Comparison of ENCODE assay signal across 8 cellular contexts in the genomic region with DNA sequence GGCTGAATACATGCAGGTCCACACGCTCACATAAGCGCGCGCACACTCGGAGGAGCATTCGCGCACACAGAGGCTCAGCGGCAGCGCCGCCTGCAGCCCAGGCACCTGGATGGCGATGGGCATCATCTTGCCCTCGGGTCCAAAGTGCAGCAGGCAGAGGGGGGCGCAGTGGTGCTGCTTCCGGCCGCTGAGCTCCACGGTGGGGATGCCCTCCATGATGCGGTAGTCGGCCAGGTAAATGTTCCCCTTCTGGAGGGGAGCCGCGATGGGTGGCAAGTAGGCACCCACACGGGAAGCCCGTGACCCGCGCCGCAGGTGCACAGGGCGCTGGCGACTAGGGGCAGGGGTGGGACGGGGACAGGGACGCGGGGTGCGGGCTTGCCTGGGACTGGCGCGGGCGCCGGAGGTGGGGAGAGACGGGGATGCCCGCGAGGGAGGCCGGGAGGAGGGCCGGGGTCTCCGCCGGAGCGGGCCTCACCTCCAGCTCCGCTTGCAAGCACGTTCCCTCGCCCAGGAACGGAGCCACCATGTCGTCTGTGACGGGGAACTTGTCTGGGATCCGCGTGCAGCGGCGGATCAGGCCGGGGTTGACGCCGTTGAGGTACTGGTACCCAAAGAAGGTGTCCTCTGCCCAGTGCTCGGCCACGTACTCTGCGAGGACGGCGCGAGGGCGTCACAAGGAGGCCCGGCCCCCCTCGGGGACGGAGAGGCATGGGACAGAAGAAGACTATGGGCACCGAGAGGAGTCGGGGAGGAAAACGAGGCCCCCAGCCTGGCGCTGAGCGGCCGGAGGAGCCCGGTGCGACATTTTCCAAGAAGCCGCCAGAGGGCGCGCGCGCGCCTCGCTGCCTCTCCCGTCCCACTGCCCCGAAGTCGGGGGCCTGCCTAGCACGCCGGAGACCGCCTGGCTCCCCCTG. TPM values are rescaled to one million over a fixed set of nuclear protein-coding genes. Genes with fewer than 3 reads are reported as not detected.
A peak's percentile ranks its signal among the peaks of the same experiment; 100 is the strongest.
DNase-seq lines count a peak whose midpoint lies in the region; ATAC-seq and TF ChIP-seq lines count a peak whose summit lies in the region.

No MANE protein-coding gene starts in this region.

- H3K4me2 ChIP-seq in neural cell (ENCODE audit: low read length) = no peak overlapping the region

- no peaks in the 10 kb centered on the region for H3K9me3 Mint-ChIP-seq in activated T-helper 17 cell treated with anti-CD3 and anti-CD28 coated beads, Interleukin-2, amount 50 U/mL, for 72 hours
- H3K9me3 Mint-ChIP-seq in stimulated activated naive CD8-positive, alpha-beta T cell treated with anti-CD3 and anti-CD28 coated beads, Interleukin-15, Interleukin-2, amounts not matched to agents 100 ng/mL and 50 ng/mL, for 24 hours = no peaks in the 10 kb centered on the region

- H3K27ac Mint-ChIP-seq in activated T-helper 17 cell treated with anti-CD3 and anti-CD28 coated beads, Interleukin-2, amount 50 U/mL, for 72 hours = peak overlapping the region; percentile 76
- H3K27ac Mint-ChIP-seq in stimulated activated naive CD8-positive, alpha-beta T cell treated with anti-CD3 and anti-CD28 coated beads, Interleukin-15, Interleukin-2, amounts not matched to agents 100 ng/mL and 50 ng/mL, for 24 hours = peak overlapping the region; percentile 89

- no peaks in the 10 kb centered on the region for H3K79me2 ChIP-seq in neural cell (replicated peaks; ENCODE audit: insufficient read depth, low read length)

- TF ChIP-seq EP300 in neural cell (conservative IDR thresholded peaks at IDR 0.05; ENCODE audit: poor library complexity, severe bottlenecking) = no peak

- no peaks in the 10 kb centered on the region for H3F3A ChIP-seq in neural cell (ENCODE audit: insufficient read depth, low read length, poor library complexity, severe bottlenecking)

- no peaks in the 10 kb centered on the region for H3K9me2 ChIP-seq in neural cell (ENCODE audit: insufficient read depth, low read length)

- peak; percentile 81 for TF ChIP-seq CTCF in fibroblast of villous mesenchyme (IDR thresholded peaks at IDR 0.05; ENCODE audit: insufficient read depth, low read depth, low read length)
- TF ChIP-seq CTCF in neural cell (IDR thresholded peaks at IDR 0.05; ENCODE audit: poor library complexity, severe bottlenecking) = peak; percentile 92

- H3K4me3 Mint-ChIP-seq in activated T-helper 17 cell treated with anti-CD3 and anti-CD28 coated beads, Interleukin-2, amount 50 U/mL, for 72 hours = peak overlapping the region; percentile 91
- peak overlapping the region; percentile 94 for H3K4me3 Mint-ChIP-seq in stimulated activated naive CD8-positive, alpha-beta T cell treated with anti-CD3 and anti-CD28 coated beads, Interleukin-15, Interleukin-2, amounts not matched to agents 100 ng/mL and 50 ng/mL, for 24 hours

- H3K27me3 Mint-ChIP-seq in activated T-helper 17 cell treated with anti-CD3 and anti-CD28 coated beads, Interleukin-2, amount 50 U/mL, for 72 hours = peaks cover 6% of the 10 kb centered on the region
- H3K27me3 Mint-ChIP-seq in stimulated activated naive CD8-positive, alpha-beta T cell treated with anti-CD3 and anti-CD28 coated beads, Interleukin-15, Interleukin-2, amounts not matched to agents 100 ng/mL and 50 ng/mL, for 24 hours = peaks cover 9% of the 10 kb centered on the region

- H3K4me1 Mint-ChIP-seq in activated T-helper 17 cell treated with anti-CD3 and anti-CD28 coated beads, Interleukin-2, amount 50 U/mL, for 72 hours = peaks cover 2% of the 10 kb centered on the region
- peaks cover 10% of the 10 kb centered on the region for H3K4me1 Mint-ChIP-seq in stimulated activated naive CD8-positive, alpha-beta T cell treated with anti-CD3 and anti-CD28 coated beads, Interleukin-15, Interleukin-2, amounts not matched to agents 100 ng/mL and 50 ng/mL, for 24 hours (ENCODE audit: low read depth)

- H3K27me3 ChIP-seq in HUES6 (ENCODE audit: control insufficient read depth, insufficient read depth, low read length) (peaks cover 87% of the 10 kb centered on the region), neural cell (ENCODE audit: insufficient read depth, low read depth, low read length) (peaks cover 54% of the 10 kb centered on the region)

- H3K9ac ChIP-seq in HUES6 (ENCODE audit: low read length) (peak overlapping the region; percentile 42), neural cell (ENCODE audit: low read length) (peak overlapping the region; percentile 67)

- peak; percentile 90 for ATAC-seq in activated T-helper 17 cell treated with anti-CD3 and anti-CD28 coated beads, Interleukin-2, amount 50 U/mL, for 72 hours (replicated peaks)

- peak overlapping the region; percentile 77 for H3K4me3 ChIP-seq in HUES6 (ENCODE audit: low read depth, low read length)
- H3K4me3 ChIP-seq in fibroblast of villous mesenchyme (ENCODE audit: low read depth, low read length) = peak overlapping the region; percentile 54
- peak overlapping the region; percentile 72 for H3K4me3 ChIP-seq in neural cell (ENCODE audit: low read length)

- H4K20me1 ChIP-seq in neural cell (ENCODE audit: insufficient read depth) = no peaks in the 10 kb centered on the region

- peak overlapping the region; percentile 35 for H2AFZ ChIP-seq in neural cell (ENCODE audit: low read depth, low read length)

- no peaks in the 10 kb centered on the region for H3K4me1 ChIP-seq in HUES6 (ENCODE audit: control insufficient read depth, insufficient read depth, low read length)

- TF ChIP-seq RAD21 in neural cell (conservative IDR thresholded peaks at IDR 0.05) = peak; percentile 75

- H3K9me3 ChIP-seq in HUES6 (ENCODE audit: control insufficient read depth, insufficient read depth, low read depth, low read length) (no peaks in the 10 kb centered on the region; the same call in 1 of the 2 replicates), neural cell (ENCODE audit: low read length) (no peaks in the 10 kb centered on the region)

- H3K36me3 Mint-ChIP-seq in activated T-helper 17 cell treated with anti-CD3 and anti-CD28 coated beads, Interleukin-2, amount 50 U/mL, for 72 hours (ENCODE audit: low read depth) = peaks cover 21% of the 10 kb centered on the region
- H3K36me3 Mint-ChIP-seq in stimulated activated naive CD8-positive, alpha-beta T cell treated with anti-CD3 and anti-CD28 coated beads, Interleukin-15, Interleukin-2, amounts not matched to agents 100 ng/mL and 50 ng/mL, for 24 hours (ENCODE audit: low read depth) = peaks cover 11% of the 10 kb centered on the region

- H3K36me3 ChIP-seq in HUES6 (ENCODE audit: control insufficient read depth, insufficient read depth, low read length) = no peaks in the 10 kb centered on the region
- no peaks in the 10 kb centered on the region for H3K36me3 ChIP-seq in neural cell (ENCODE audit: insufficient read depth, low read length)

- peak; percentile 27 for DNase-seq in DMS153 treated with DMSO at 0.1 percent for 48 hours (lab: John Stamatoyannopoulos, UW; ENCODE audit: unreplicated experiment)
- DNase-seq in DMS153 (lab: John Stamatoyannopoulos, UW) = no peak
- peak; percentile 41 for DNase-seq in RPMI7951 (ENCODE audit: low read depth)
- peak; percentile 48 for DNase-seq in fibroblast of villous mesenchyme (ENCODE audit: low read depth)

- no peak overlapping the region for H3K27ac ChIP-seq in HUES6 (ENCODE audit: low read depth, low read length)
- peak overlapping the region; percentile 49 for H3K27ac ChIP-seq in neural cell (ENCODE audit: low read length)

RNA-seq across cellular contexts. Expression of a gene that starts 8.0 kb away (rescaled TPM):
- total RNA-seq in RPMI7951 (2014; rRNA removed; shearing (Covaris generic)) = not detected in 2 replicates
- 1 to 10 TPM; 1.1 to 6.2 TPM for total RNA-seq in activated T-helper 17 cell treated with anti-CD3 and anti-CD28 coated beads, Interleukin-2, amount 50 U/mL, for 72 hours
- not detected in 2 replicates for total RNA-seq in fibroblast of villous mesenchyme
- 0.31 and 0.34 TPM in 2 replicates for polyA plus RNA-seq in neural cell
- polyA minus RNA-seq in neural cell = 0.73 TPM in 1 of 2 replicates, not detected in the other

RNA-seq across cellular contexts. Expression of a gene that starts 38.8 kb away (rescaled TPM):
- 0.12 TPM in 1 of 2 replicates, not detected in the other for total RNA-seq in RPMI7951 (2014; rRNA removed; shearing (Covaris generic))
- total RNA-seq in activated T-helper 17 cell treated with anti-CD3 and anti-CD28 coated beads, Interleukin-2, amount 50 U/mL, for 72 hours = 1 to 10 TPM in 1 of 2 donors, under 1 TPM in 1; 0.13 to 1.3 TPM
- not detected in 2 replicates for total RNA-seq in fibroblast of villous mesenchyme
- 0.77 and 1.6 TPM in 2 replicates for polyA plus RNA-seq in neural cell
- 0.73 and 0.81 TPM in 2 replicates for polyA minus RNA-seq in neural cell

RNA-seq across cellular contexts. Expression of a gene that starts 40.7 kb away (rescaled TPM):
- not detected in 2 replicates for total RNA-seq in RPMI7951 (2014; rRNA removed; shearing (Covaris generic))
- total RNA-seq in activated T-helper 17 cell treated with anti-CD3 and anti-CD28 coated beads, Interleukin-2, amount 50 U/mL, for 72 hours = under 1 TPM in 1 of 2 donors, not detected in 1; 0.61 TPM
- not detected in 2 replicates for total RNA-seq in fibroblast of villous mesenchyme
- polyA plus RNA-seq in neural cell = not detected in 2 replicates
- not detected in 2 replicates for polyA minus RNA-seq in neural cell

RNA-seq across cellular contexts. Expression of a gene that starts 44.4 kb away (rescaled TPM):
- 0.48 TPM in 1 of 2 replicates, not detected in the other for total RNA-seq in RPMI7951 (2014; rRNA removed; shearing (Covaris generic))
- total RNA-seq in activated T-helper 17 cell treated with anti-CD3 and anti-CD28 coated beads, Interleukin-2, amount 50 U/mL, for 72 hours = 10 to 100 TPM in 1 of 2 donors, 1 to 10 TPM in 1; 2.9 to 10.0 TPM
- total RNA-seq in fibroblast of villous mesenchyme = not detected in 2 replicates
- polyA plus RNA-seq in neural cell = 7.3 and 15.3 TPM in 2 replicates
- polyA minus RNA-seq in neural cell = 2.4 TPM in 1 of 2 replicates, not detected in the other
